Comparison of ENCODE assay signal across 11 cellular contexts in the genomic region with DNA sequence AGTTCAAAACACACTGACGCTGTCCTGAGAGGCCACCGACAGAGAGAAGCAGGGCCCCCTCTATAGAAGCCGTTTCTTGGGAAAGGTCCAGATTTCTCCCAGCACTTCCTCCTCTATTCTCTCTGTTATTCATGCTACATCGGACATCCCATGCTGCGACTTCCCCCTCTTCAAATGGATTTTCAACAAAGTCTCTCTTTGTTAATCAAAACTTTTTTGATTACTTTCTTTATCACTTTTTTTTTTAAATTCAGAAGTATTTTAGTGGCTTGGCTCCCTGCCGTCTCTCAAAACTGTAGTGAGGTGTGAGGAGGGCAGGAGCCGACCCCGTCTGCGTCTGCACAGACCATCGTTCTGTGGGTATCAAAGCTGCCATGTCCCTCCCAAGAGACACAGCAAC.
DNase-seq lines count a peak whose midpoint lies in the region; ATAC-seq and TF ChIP-seq lines count a peak whose summit lies in the region.
"Had no signal": no experiment of that assay in that cellular context is flagged by ENCODE, and none has a peak within 500 bp of the region (broad histone marks: within the 10 kb centered on the region; RNA-seq: fewer than 3 reads in every experiment).

No MANE protein-coding gene starts in this region.

- 87% methylated on average over 10 of the region's 10 CpGs for WGBS in mesenchymal stem cell
- WGBS in suprapubic skin = 57% methylated on average over 10 of the region's 10 CpGs
- 50% methylated on average over 8 of the region's 10 CpGs for WGBS in right lobe of liver (ENCODE audit: insufficient coverage, low coverage, low lambda C conversion rate, missing lambda C conversion rate)

- peaks cover 60% of the 10 kb centered on the region for H3K4me1 Mint-ChIP-seq in activated CD4-positive, alpha-beta memory T cell treated with anti-CD3 and anti-CD28 coated beads, Interleukin-2, amount 10 ng/mL, durations not matched to agents 7 days and 5 days
- peaks cover 47% of the 10 kb centered on the region for H3K4me1 Mint-ChIP-seq in activated CD4-positive, alpha-beta memory T cell treated with anti-CD3 and anti-CD28 coated beads for 36 hours (ENCODE audit: low read depth)

- peak overlapping the region; percentile 95 for H3K27ac ChIP-seq in caudate nucleus (ENCODE audit: low read depth, low read length)
- peak overlapping the region; percentile 97 for H3K27ac ChIP-seq in mesenchymal stem cell (ENCODE audit: low read length, poor library complexity, severe bottlenecking)
- peak overlapping the region; percentile 89 for H3K27ac ChIP-seq in suprapubic skin
- peak overlapping the region in 1 of 3 donors; percentile 45 for H3K27ac ChIP-seq in right lobe of liver
- H3K27ac ChIP-seq: parathyroid adenoma had no signal

- TF ChIP-seq CTCF in suprapubic skin (IDR thresholded peaks at IDR 0.05) = no peak
- TF ChIP-seq CTCF in right lobe of liver (IDR thresholded peaks at IDR 0.05) = no peak

- H2BK5ac ChIP-seq in mesenchymal stem cell (ENCODE audit: low read depth, low read length, poor library complexity, severe bottlenecking) = no peak overlapping the region

- peak overlapping the region in 1 of 2 experiments; percentile 61 for H2BK12ac ChIP-seq in mesenchymal stem cell (ENCODE audit: low read length in 2 of 2)

- H3K4me2 ChIP-seq in mesenchymal stem cell (ENCODE audit: low read length, poor library complexity, severe bottlenecking) = no peak overlapping the region

- no peak overlapping the region for H4K8ac ChIP-seq in mesenchymal stem cell (ENCODE audit: low read length)

- H3K27me3 Mint-ChIP-seq in activated CD4-positive, alpha-beta memory T cell treated with anti-CD3 and anti-CD28 coated beads, Interleukin-2, amount 10 ng/mL, durations not matched to agents 7 days and 5 days = peaks cover 7% of the 10 kb centered on the region
- H3K27me3 Mint-ChIP-seq in activated CD4-positive, alpha-beta memory T cell treated with anti-CD3 and anti-CD28 coated beads for 36 hours = peaks cover 1% of the 10 kb centered on the region

- intact Hi-C loops in activated CD4-positive, alpha-beta memory T cell treated with anti-CD3 and anti-CD28 coated beads for 36 hours (cut with micrococcal nuclease) = no loop called here
- intact Hi-C loops in right lobe of liver (cut with DNase I) = no loop called here

- no peaks in the 10 kb centered on the region for H3K27me3 ChIP-seq in mesenchymal stem cell (ENCODE audit: control insufficient read depth in 1 of 2, insufficient read depth in 1 of 2, low read length in 2 of 2)
- H3K27me3 ChIP-seq in suprapubic skin = no peaks in the 10 kb centered on the region
- H3K27me3 ChIP-seq in right lobe of liver = no peaks in the 10 kb centered on the region

- peak overlapping the region; percentile 43 for H4K91ac ChIP-seq in mesenchymal stem cell (ENCODE audit: low read length)

- H3K14ac ChIP-seq in mesenchymal stem cell (ENCODE audit: low read length in 2 of 2) = no peak overlapping the region

- no peak overlapping the region for H2AFZ ChIP-seq in mesenchymal stem cell (ENCODE audit: low read depth, low read length)
- H2AFZ ChIP-seq: parathyroid adenoma had no signal

- peak overlapping the region; percentile 54 for H2BK120ac ChIP-seq in mesenchymal stem cell (ENCODE audit: low read depth, low read length)

- in situ Hi-C loops in KBM-7 (cut with MboI; ENCODE audit: low pct_unique_long_range_greater_than_20kb, low sequenced_read_pairs) = no loop called here

- no peak for DNase-seq in activated CD4-positive, alpha-beta memory T cell treated with anti-CD3 and anti-CD28 coated beads, Interleukin-2, amount 10 ng/mL, durations not matched to agents 7 days and 5 days
- DNase-seq in activated CD4-positive, alpha-beta memory T cell treated with anti-CD3 and anti-CD28 coated beads for 36 hours = no peak
- DNase-seq in caudate nucleus (lab: John Stamatoyannopoulos, UW) = no peak
- no peak for DNase-seq in mesenchymal stem cell
- no peak for DNase-seq in suprapubic skin (ENCODE audit: low spot score in 2 of 2)
- DNase-seq in right lobe of liver = no peak
- no peak for DNase-seq in KBM-7
- DNase-seq in DMS114 treated with DMSO at 0.1 percent for 48 hours (lab: John Stamatoyannopoulos, UW; ENCODE audit: unreplicated experiment) = no peak
- DNase-seq: 8988T, NCI-H82 had no signal

- ATAC-seq in right lobe of liver = no peak

- H3K79me1 ChIP-seq in mesenchymal stem cell (replicated peaks; ENCODE audit: low read length, poor library complexity, severe bottlenecking) = peaks cover 3% of the 10 kb centered on the region

- H3K18ac ChIP-seq in mesenchymal stem cell (ENCODE audit: low read depth in 1 of 2, low read length in 2 of 2) = no peak overlapping the region

- no peak for TF ChIP-seq POLR2A in suprapubic skin (IDR thresholded peaks at IDR 0.05)
- no peak for TF ChIP-seq POLR2A in right lobe of liver (IDR thresholded peaks at IDR 0.05)

- CTCF ChIA-PET in activated CD4-positive, alpha-beta memory T cell treated with anti-CD3 and anti-CD28 coated beads, Interleukin-2, amount 10 ng/mL, durations not matched to agents 7 days and 5 days (lab: Charles Lee) = no interaction called here
- CTCF ChIA-PET in activated CD4-positive, alpha-beta memory T cell treated with anti-CD3 and anti-CD28 coated beads for 36 hours (lab: Charles Lee) = no interaction called here

- no peak for TF ChIP-seq EP300 in suprapubic skin (IDR thresholded peaks at IDR 0.05)

- H3K4me3 ChIP-seq in mesenchymal stem cell (ENCODE audit: insufficient read depth in 1 of 2, low read depth in 1 of 2, low read length in 2 of 2) (no peak overlapping the region), suprapubic skin (no peak overlapping the region), right lobe of liver (no peak overlapping the region)

- POLR2A ChIA-PET in activated CD4-positive, alpha-beta memory T cell treated with anti-CD3 and anti-CD28 coated beads, Interleukin-2, amount 10 ng/mL, durations not matched to agents 7 days and 5 days (lab: Charles Lee) = interaction anchor here (1.3 kb wide), 1 partner anchor 314 kb away, joined by 10 read pairs; a partner anchor contains a TSS
- POLR2A ChIA-PET in activated CD4-positive, alpha-beta memory T cell treated with anti-CD3 and anti-CD28 coated beads for 36 hours (lab: Charles Lee) = interaction anchor here (0.7 kb wide), 1 partner anchor 274 kb away, joined by 3 read pairs; no protein-coding TSS in a partner anchor

- H3K9ac ChIP-seq in mesenchymal stem cell (ENCODE audit: low read length) = no peak overlapping the region
- H3K9ac ChIP-seq: parathyroid adenoma had no signal

- H2AK5ac ChIP-seq in mesenchymal stem cell (ENCODE audit: low read length, severe bottlenecking) = peak overlapping the region; percentile 8

- H2BK15ac ChIP-seq in mesenchymal stem cell (ENCODE audit: low read depth, poor library complexity, severe bottlenecking) = peak overlapping the region; percentile 66

- no peaks in the 10 kb centered on the region for H3K9me3 Mint-ChIP-seq in activated CD4-positive, alpha-beta memory T cell treated with anti-CD3 and anti-CD28 coated beads, Interleukin-2, amount 10 ng/mL, durations not matched to agents 7 days and 5 days
- H3K9me3 Mint-ChIP-seq in activated CD4-positive, alpha-beta memory T cell treated with anti-CD3 and anti-CD28 coated beads for 36 hours = no peaks in the 10 kb centered on the region

- H3K4ac ChIP-seq in mesenchymal stem cell (ENCODE audit: low read depth in 1 of 2, low read length in 2 of 2) = peak overlapping the region in 1 of 2 experiments; percentile 90

- no peak overlapping the region for H3K27ac Mint-ChIP-seq in activated CD4-positive, alpha-beta memory T cell treated with anti-CD3 and anti-CD28 coated beads, Interleukin-2, amount 10 ng/mL, durations not matched to agents 7 days and 5 days
- H3K27ac Mint-ChIP-seq in activated CD4-positive, alpha-beta memory T cell treated with anti-CD3 and anti-CD28 coated beads for 36 hours = no peak overlapping the region

- H3K4me3 Mint-ChIP-seq in activated CD4-positive, alpha-beta memory T cell treated with anti-CD3 and anti-CD28 coated beads, Interleukin-2, amount 10 ng/mL, durations not matched to agents 7 days and 5 days = peak overlapping the region; percentile 70
- H3K4me3 Mint-ChIP-seq in activated CD4-positive, alpha-beta memory T cell treated with anti-CD3 and anti-CD28 coated beads for 36 hours = no peak overlapping the region

- H3K4me1 ChIP-seq in mesenchymal stem cell (ENCODE audit: control insufficient read depth, insufficient read depth, low read depth, low read length) (peaks cover 24% of the 10 kb centered on the region), suprapubic skin (peaks cover 66% of the 10 kb centered on the region), right lobe of liver (no peaks in the 10 kb centered on the region)
- H3K4me1 ChIP-seq: parathyroid adenoma had no signal

- H3K36me3 ChIP-seq in mesenchymal stem cell (ENCODE audit: control insufficient read depth in 1 of 2, insufficient read depth in 2 of 2, low read depth in 1 of 2, low read length in 2 of 2) (no peaks in the 10 kb centered on the region), suprapubic skin (no peaks in the 10 kb centered on the region), right lobe of liver (no peaks in the 10 kb centered on the region)

- H3K9me3 ChIP-seq in mesenchymal stem cell (ENCODE audit: control insufficient read depth, low read length) (no peaks in the 10 kb centered on the region), suprapubic skin (no peaks in the 10 kb centered on the region), right lobe of liver (no peaks in the 10 kb centered on the region)

- no peak overlapping the region for H3K23ac ChIP-seq in mesenchymal stem cell (ENCODE audit: low read length in 2 of 2)

- H3K36me3 Mint-ChIP-seq in activated CD4-positive, alpha-beta memory T cell treated with anti-CD3 and anti-CD28 coated beads, Interleukin-2, amount 10 ng/mL, durations not matched to agents 7 days and 5 days (ENCODE audit: low read depth) = no peaks in the 10 kb centered on the region
- H3K36me3 Mint-ChIP-seq in activated CD4-positive, alpha-beta memory T cell treated with anti-CD3 and anti-CD28 coated beads for 36 hours = no peaks in the 10 kb centered on the region
